In the genomic region with DNA sequence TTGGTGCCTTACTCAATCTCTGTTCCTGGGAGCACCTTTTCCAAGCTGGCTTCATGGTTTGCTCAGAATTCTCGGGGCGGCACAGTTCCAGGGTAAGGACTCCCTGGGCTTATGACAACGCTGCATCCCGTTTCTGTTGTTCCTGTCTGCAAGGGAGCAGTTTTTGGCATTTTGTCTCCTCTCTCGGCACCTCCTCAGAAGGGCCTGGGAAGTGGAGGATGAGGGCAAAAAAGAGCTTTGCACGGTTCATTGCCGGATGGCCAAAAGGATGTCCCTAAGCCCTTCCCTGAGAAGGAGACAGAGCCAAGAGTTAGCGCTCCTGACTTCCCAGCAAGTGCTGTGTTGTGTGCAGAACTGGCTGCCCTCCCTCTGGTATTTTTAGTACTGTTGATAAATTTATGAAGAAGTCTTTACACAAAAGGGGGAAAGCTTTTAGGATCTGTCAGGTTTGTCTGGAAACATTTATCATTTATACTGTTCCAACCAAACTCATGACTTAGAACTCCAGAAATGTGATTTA, we compare ENCODE assay signal across 14 cellular contexts. TPM values are rescaled to one million over a fixed set of nuclear protein-coding genes. Genes with fewer than 3 reads are reported as not detected.
DNase-seq lines count a peak whose midpoint lies in the region; ATAC-seq and TF ChIP-seq lines count a peak whose summit lies in the region.
"Had no signal": no experiment of that assay in that cellular context is flagged by ENCODE, and none has a peak within 500 bp of the region (broad histone marks: within the 10 kb centered on the region; RNA-seq: fewer than 3 reads in every experiment).

No MANE protein-coding gene starts in this region.

- 6 to 7% methylated on average over 8 of the region's 8 CpGs for WGBS in aorta, 2 donors

- intact Hi-C loops in aorta (cut with DNase I) = loop anchor here in 1 of 2 donors (2.0 kb wide), 1 partner anchor 37 kb away; no protein-coding TSS in a partner anchor

- H3K4me1 ChIP-seq in aorta (ENCODE audit: control insufficient read depth in 1 of 2, insufficient read depth in 2 of 2, low read length in 2 of 2) = no peaks in the 10 kb centered on the region

- H3K36me3 ChIP-seq in aorta (ENCODE audit: control insufficient read depth in 1 of 2, insufficient read depth in 2 of 2, low read length in 1 of 2) = no peaks in the 10 kb centered on the region

- no peaks in the 10 kb centered on the region for H3K9me3 ChIP-seq in aorta (ENCODE audit: control insufficient read depth, low read length)

- H3K9me3 Mint-ChIP-seq in stimulated activated naive CD8-positive, alpha-beta T cell treated with anti-CD3 and anti-CD28 coated beads, Interleukin-15, Interleukin-2, amounts not matched to agents 100 ng/mL and 50 ng/mL, for 24 hours = no peaks in the 10 kb centered on the region
- H3K9me3 Mint-ChIP-seq in stimulated activated naive CD8-positive, alpha-beta T cell treated with anti-CD3 and anti-CD28 coated beads, Interleukin-15, amount 100 ng/mL, for 72 hours = no peaks in the 10 kb centered on the region
- H3K9me3 Mint-ChIP-seq in osteocyte (ENCODE audit: unreplicated experiment) = no peaks in the 10 kb centered on the region
- H3K9me3 Mint-ChIP-seq: activated CD8-positive, alpha-beta T cell treated with anti-CD3 and anti-CD28 coated beads for 36 hours; immature natural killer cell had no signal

- peaks cover 7% of the 10 kb centered on the region for H3K36me3 Mint-ChIP-seq in stimulated activated naive CD8-positive, alpha-beta T cell treated with anti-CD3 and anti-CD28 coated beads, Interleukin-15, Interleukin-2, amounts not matched to agents 100 ng/mL and 50 ng/mL, for 24 hours (ENCODE audit: low read depth)
- peaks cover 5% of the 10 kb centered on the region for H3K36me3 Mint-ChIP-seq in osteocyte (ENCODE audit: unreplicated experiment)

- no peak overlapping the region for H3K4me3 ChIP-seq in aorta (ENCODE audit: low read length in 2 of 2)

- no peaks in the 10 kb centered on the region for H3K27me3 ChIP-seq in aorta (ENCODE audit: control insufficient read depth in 1 of 2, insufficient read depth in 2 of 2, low read length in 1 of 2)

- no peak overlapping the region for H3K4me3 Mint-ChIP-seq in stimulated activated naive CD8-positive, alpha-beta T cell treated with anti-CD3 and anti-CD28 coated beads, Interleukin-15, Interleukin-2, amounts not matched to agents 100 ng/mL and 50 ng/mL, for 24 hours
- peak overlapping the region in 1 of 2 donors; percentile 16 for H3K4me3 Mint-ChIP-seq in stimulated activated naive CD8-positive, alpha-beta T cell treated with anti-CD3 and anti-CD28 coated beads, Interleukin-15, amount 100 ng/mL, for 72 hours
- H3K4me3 Mint-ChIP-seq in osteocyte (ENCODE audit: unreplicated experiment) = no peak overlapping the region
- H3K4me3 Mint-ChIP-seq: activated CD8-positive, alpha-beta T cell treated with anti-CD3 and anti-CD28 coated beads for 36 hours; immature natural killer cell; neural crest cell had no signal

- peak overlapping the region; percentile 85 to 99 for H3K27ac ChIP-seq in aorta (ENCODE audit: low read depth in 1 of 2, low read length in 2 of 2)

- no peak for ATAC-seq in stimulated activated naive CD8-positive, alpha-beta T cell treated with anti-CD3 and anti-CD28 coated beads, Interleukin-15, amount 100 ng/mL, for 72 hours
- peak; percentile 84 for ATAC-seq in aorta (ENCODE audit: low FRiP score)

- peaks cover 20% of the 10 kb centered on the region for H3K4me1 Mint-ChIP-seq in stimulated activated naive CD8-positive, alpha-beta T cell treated with anti-CD3 and anti-CD28 coated beads, Interleukin-15, Interleukin-2, amounts not matched to agents 100 ng/mL and 50 ng/mL, for 24 hours (ENCODE audit: low read depth)
- peaks cover 16% of the 10 kb centered on the region for H3K4me1 Mint-ChIP-seq in stimulated activated naive CD8-positive, alpha-beta T cell treated with anti-CD3 and anti-CD28 coated beads, Interleukin-15, amount 100 ng/mL, for 72 hours
- peaks cover 30% of the 10 kb centered on the region for H3K4me1 Mint-ChIP-seq in osteocyte (ENCODE audit: unreplicated experiment)

- no peak for TF ChIP-seq CTCF in osteocyte (IDR thresholded peaks at IDR 0.05)

- DNase-seq in stimulated activated naive CD8-positive, alpha-beta T cell treated with anti-CD3 and anti-CD28 coated beads, Interleukin-15, amount 100 ng/mL, for 72 hours = no peak
- DNase-seq in fibroblast of gingiva (ENCODE audit: low read depth) = peak; percentile 49
- DNase-seq in osteocyte (ENCODE audit: extremely low spot score, unreplicated experiment) = no peak
- peak in 1 of 2 donors; percentile 60 for DNase-seq in aorta
- DNase-seq in NCI-H82 treated with DMSO at 0.1 percent for 48 hours (lab: John Stamatoyannopoulos, UW; ENCODE audit: unreplicated experiment) = no peak
- DNase-seq in hypothalamus (lab: John Stamatoyannopoulos, UW) = no peak
- no peak for DNase-seq in NCI-H2107 (lab: John Stamatoyannopoulos, UW)
- DNase-seq: ACHN; activated CD8-positive, alpha-beta T cell treated with anti-CD3 and anti-CD28 coated beads for 36 hours; activated naive CD4-positive, alpha-beta T cell treated with anti-CD3 and anti-CD28 coated beads, Interleukin-2, amount 50 U/mL, for 16 hours; effector CD4-positive, alpha-beta T cell; immature natural killer cell had no signal

- peak overlapping the region; percentile 38 for H3K27ac Mint-ChIP-seq in stimulated activated naive CD8-positive, alpha-beta T cell treated with anti-CD3 and anti-CD28 coated beads, Interleukin-15, Interleukin-2, amounts not matched to agents 100 ng/mL and 50 ng/mL, for 24 hours
- H3K27ac Mint-ChIP-seq in stimulated activated naive CD8-positive, alpha-beta T cell treated with anti-CD3 and anti-CD28 coated beads, Interleukin-15, amount 100 ng/mL, for 72 hours = peak overlapping the region in 1 of 2 donors; percentile 12
- H3K27ac Mint-ChIP-seq in osteocyte (ENCODE audit: unreplicated experiment) = peak overlapping the region; percentile 69
- H3K27ac Mint-ChIP-seq: activated CD8-positive, alpha-beta T cell treated with anti-CD3 and anti-CD28 coated beads for 36 hours; immature natural killer cell had no signal

- no peaks in the 10 kb centered on the region for H3K27me3 Mint-ChIP-seq in stimulated activated naive CD8-positive, alpha-beta T cell treated with anti-CD3 and anti-CD28 coated beads, Interleukin-15, Interleukin-2, amounts not matched to agents 100 ng/mL and 50 ng/mL, for 24 hours
- H3K27me3 Mint-ChIP-seq in stimulated activated naive CD8-positive, alpha-beta T cell treated with anti-CD3 and anti-CD28 coated beads, Interleukin-15, amount 100 ng/mL, for 72 hours = no peaks in the 10 kb centered on the region
- H3K27me3 Mint-ChIP-seq in osteocyte (ENCODE audit: unreplicated experiment) = no peaks in the 10 kb centered on the region
- H3K27me3 Mint-ChIP-seq: activated CD8-positive, alpha-beta T cell treated with anti-CD3 and anti-CD28 coated beads for 36 hours had no signal

RNA-seq across cellular contexts. Expression of gene SRD5A3, which starts 13.4 kb away (rescaled TPM):
- total RNA-seq in osteocyte (19.8 and 23.1 TPM in 2 replicates), aorta (10 to 100 TPM in 1 of 2 donors, 1 to 10 TPM in 1; 8.4 to 11.7 TPM)
- 1 to 10 TPM; 6.1 to 7.8 TPM for polyA plus RNA-seq in aorta

RNA-seq across cellular contexts. Expression of gene TMEM165, which starts 36.3 kb away (rescaled TPM):
- total RNA-seq in osteocyte (95.5 and 102 TPM in 2 replicates), aorta (100 to 1,000 TPM; 183 to 204 TPM)
- polyA plus RNA-seq in aorta = 10 to 100 TPM; 38.6 to 83.4 TPM
